In genomic region chr18:11154369-11154982, GRCh38 we compare ENCODE assay signal across 8 cellular contexts. TPM values are rescaled to one million over a fixed set of nuclear protein-coding genes. Genes with fewer than 3 reads are reported as not detected.
DNase-seq lines count a peak whose midpoint lies in the region; ATAC-seq and TF ChIP-seq lines count a peak whose summit lies in the region.

No MANE protein-coding gene starts in this region.

- peaks cover 0 to 5% (median 1%) of the 10 kb centered on the region in 12 donors for H3K4me1 ChIP-seq in heart left ventricle

- no peak for TF ChIP-seq POLR2A in heart left ventricle (IDR thresholded peaks at IDR 0.05)

- no peak for DNase-seq in heart left ventricle
- no peak for DNase-seq in Right ventricle myocardium inferior (ENCODE audit: missing footprints)
- DNase-seq in NCI-H526 (lab: John Stamatoyannopoulos, UW) = peak; percentile 9 to 50
- DNase-seq in dedifferentiated amniotic fluid mesenchymal stem cell (ENCODE audit: extremely low spot score) = peak; percentile 69
- DNase-seq in osteocyte (ENCODE audit: extremely low spot score, unreplicated experiment) = no peak
- DNase-seq in stimulated activated naive CD8-positive, alpha-beta T cell treated with anti-CD3 and anti-CD28 coated beads, Interleukin-15, Interleukin-2, amounts not matched to agents 100 U/mL and 50 U/mL, for 24 hours = no peak

- H3K36me3 Mint-ChIP-seq in osteocyte (ENCODE audit: unreplicated experiment) = no peaks in the 10 kb centered on the region

- no peaks in the 10 kb centered on the region for H3K36me3 ChIP-seq in heart left ventricle

- TF ChIP-seq CTCF in heart left ventricle (IDR thresholded peaks at IDR 0.05) (peak in 10 of 12 donors; percentile 15 to 61 (median 50)), osteocyte (IDR thresholded peaks at IDR 0.05) (peak; percentile 79)

- no peaks in the 10 kb centered on the region for H3K9me3 Mint-ChIP-seq in osteocyte (ENCODE audit: unreplicated experiment)

- H3K27me3 ChIP-seq in heart left ventricle = peaks cover 9 to 60% (median 19%) of the 10 kb centered on the region in 9 donors

- peaks cover 17% of the 10 kb centered on the region for H3K4me1 Mint-ChIP-seq in osteocyte (ENCODE audit: unreplicated experiment)

- H3K9me3 ChIP-seq in heart left ventricle = no peaks in the 10 kb centered on the region

- no peak overlapping the region for H3K4me3 ChIP-seq in heart left ventricle

- H3K27ac ChIP-seq in heart left ventricle = no peak overlapping the region

- H3K27ac Mint-ChIP-seq in osteocyte (ENCODE audit: unreplicated experiment) = no peak overlapping the region

- no peaks in the 10 kb centered on the region for H3K27me3 Mint-ChIP-seq in osteocyte (ENCODE audit: unreplicated experiment)

- intact Hi-C loops in heart left ventricle (cut with DNase I) = loop anchor here (2.0 to 10.0 kb wide), 9 partner anchors 102 to 1180 kb away; no protein-coding TSS in a partner anchor
- intact Hi-C loops in Right ventricle myocardium inferior (cut with DNase I) = loop anchor here (2.0 to 10.0 kb wide), 3 partner anchors 304 to 590 kb away; no protein-coding TSS in a partner anchor

- ATAC-seq in heart left ventricle (no peak), Right ventricle myocardium inferior (no peak), GM18909 (IDR thresholded peaks at IDR 0.05; ENCODE audit: poor library complexity, unreplicated experiment) (no peak), GM19023 (IDR thresholded peaks at IDR 0.05; ENCODE audit: unreplicated experiment) (no peak)
- no peak for ATAC-seq in stimulated activated naive CD8-positive, alpha-beta T cell treated with anti-CD3 and anti-CD28 coated beads, Interleukin-15, Interleukin-2, amounts not matched to agents 100 U/mL and 50 U/mL, for 24 hours

- H3K4me3 Mint-ChIP-seq in osteocyte (ENCODE audit: unreplicated experiment) = no peak overlapping the region

- 16 to 30% (median 23%) methylated on average over 2 of the region's 2 CpGs for WGBS in heart left ventricle, 4 donors

RNA-seq across cellular contexts. Expression of gene PIEZO2, which starts 5.1 kb away (rescaled TPM):
- total RNA-seq in heart left ventricle (1 to 10 TPM in 2 of 9 donors, under 1 TPM in 5, not detected in 2; 0.06 to 4.9 (median 0.39) TPM), Right ventricle myocardium inferior (0.11 TPM), osteocyte (134 and 139 TPM in 2 replicates)
- under 1 TPM; 0.04 to 0.07 TPM for polyA plus RNA-seq in heart left ventricle

Comparison
In these comparisons a context has a peak if more than half of its experiments do, and no peak if none do; other contexts are left out.
1. DNase-seq: peak in NCI-H526 (2 of 2) and dedifferentiated amniotic fluid mesenchymal stem cell (single experiment); none in heart left ventricle (0 of 5), Right ventricle myocardium inferior (single experiment), osteocyte (single experiment) and stimulated activated naive CD8-positive, alpha-beta T cell treated with anti-CD3 and anti-CD28 coated beads, Interleukin-15, Interleukin-2, amounts not matched to agents 100 U/mL and 50 U/mL, for 24 hours (single experiment).
2. RNA of gene PIEZO2, which starts 5.1 kb away (total RNA-seq): 134 to 139 TPM in osteocyte; 0.06 to 4.9 TPM in heart left ventricle and 0.11 TPM in Right ventricle myocardium inferior (single experiment); every median in the first group is over 10 times any median in the second.